Comparison of ENCODE assay signal across 21 cellular contexts in genomic region chr3:122777077-122777476, GRCh38.
"Had no signal": no experiment of that assay in that cellular context is flagged by ENCODE, and none has a peak within 500 bp of the region (broad histone marks: within the 10 kb centered on the region; RNA-seq: fewer than 3 reads in every experiment).

No MANE protein-coding gene starts in this region.

- H3K4me1 ChIP-seq: colonic mucosa, neural progenitor cell, prostate gland, sigmoid colon, transverse colon, upper lobe of right lung, uterus had no signal

- H3K9me3 ChIP-seq: colonic mucosa, esophagus muscularis mucosa, prostate gland, sigmoid colon, thoracic aorta, transverse colon, upper lobe of right lung, uterus had no signal

- H3K36me3 ChIP-seq: colonic mucosa, prostate gland, thoracic aorta, transverse colon, upper lobe of right lung, uterus had no signal

- H3K4me3 ChIP-seq: colonic mucosa, esophagus muscularis mucosa, lung, neural progenitor cell, prostate gland, sigmoid colon, thoracic aorta, transverse colon, upper lobe of right lung, uterus had no signal

- DNase-seq: colonic mucosa; dermis blood vessel endothelial cell; effector memory CD4-positive, alpha-beta T cell; foreskin keratinocyte; glutamatergic neuron; hypothalamus; naive thymus-derived CD4-positive, alpha-beta T cell; right cardiac atrium; sigmoid colon; small intestine; stimulated activated CD4-positive, alpha-beta T cell treated with anti-CD3 and anti-CD28 coated beads, Interleukin-15, amount 100 ng/mL, for 24 hours; stimulated activated CD4-positive, alpha-beta T cell treated with anti-CD3 and anti-CD28 coated beads, Interleukin-2, amount 100 ng/mL, for 48 hours; stimulated activated naive B cell treated with anti-CD40 and anti-IgM and Interleukin-4, amounts not matched to agents 10 μg/mL and 1 μg/mL and 100 μg/mL, for 72 hours; transverse colon; upper lobe of right lung; uterus had no signal

- H2AFZ ChIP-seq: neural progenitor cell had no signal

- H3K27ac ChIP-seq: colonic mucosa, esophagus muscularis mucosa, foreskin keratinocyte, neural progenitor cell, prostate gland, sigmoid colon, thoracic aorta, transverse colon, upper lobe of right lung, uterus had no signal

- ATAC-seq: foreskin keratinocyte; naive thymus-derived CD4-positive, alpha-beta T cell; right cardiac atrium; stimulated activated naive B cell treated with anti-CD40 and anti-IgM and Interleukin-4, amounts not matched to agents 10 μg/mL and 1 μg/mL and 100 μg/mL, for 72 hours; upper lobe of right lung had no signal

- H3K4me2 ChIP-seq: neural progenitor cell had no signal

- H3K9ac ChIP-seq: neural progenitor cell had no signal

- H3K27me3 ChIP-seq: colonic mucosa, esophagus muscularis mucosa, foreskin keratinocyte, neural progenitor cell, sigmoid colon, transverse colon, upper lobe of right lung, uterus had no signal
